In genomic region chr19:31350033-31350692, GRCh38 we compare ENCODE assay signal across 8 cellular contexts. TPM values are rescaled to one million over a fixed set of nuclear protein-coding genes. Genes with fewer than 3 reads are reported as not detected.
DNase-seq lines count a peak whose midpoint lies in the region; ATAC-seq and TF ChIP-seq lines count a peak whose summit lies in the region.

No MANE protein-coding gene starts in this region.

- peak overlapping the region; percentile 71 for H3K9ac ChIP-seq in DND-41 (ENCODE audit: low read depth, low read length)
- H3K9ac ChIP-seq in trophoblast cell (ENCODE audit: low read length) = peak overlapping the region; percentile 45

- peak overlapping the region; percentile 42 for H3K14ac ChIP-seq in trophoblast cell (ENCODE audit: low read length)

- no peak overlapping the region for H2BK12ac ChIP-seq in trophoblast cell (ENCODE audit: low read length)

- H3K9me3 ChIP-seq in DND-41 (ENCODE audit: insufficient read depth, low read length, severe bottlenecking) (no peaks in the 10 kb centered on the region), gastroesophageal sphincter (no peaks in the 10 kb centered on the region), trophoblast cell (ENCODE audit: insufficient read depth, low read depth, low read length) (peaks cover 5% of the 10 kb centered on the region)

- H3K4me3 ChIP-seq in DND-41 (ENCODE audit: low read depth in 1 of 2, low read length in 2 of 2) = peak overlapping the region; percentile 20 to 50; a peak in 3 of 4 replicates
- H3K4me3 ChIP-seq in gastroesophageal sphincter = peak overlapping the region; percentile 80 to 99
- H3K4me3 ChIP-seq in trophoblast cell (ENCODE audit: low read depth, low read length) = peak overlapping the region; percentile 85

- H3K23ac ChIP-seq in trophoblast cell (ENCODE audit: low read length) = no peak overlapping the region

- no peak overlapping the region for H2AK5ac ChIP-seq in trophoblast cell (ENCODE audit: low read length)

- no peak for TF ChIP-seq POLR2A in gastroesophageal sphincter (IDR thresholded peaks at IDR 0.05)

- peak overlapping the region; percentile 71 for H3K4ac ChIP-seq in trophoblast cell (ENCODE audit: low read depth, low read length)

- H3K18ac ChIP-seq in trophoblast cell (ENCODE audit: low read length) = peak overlapping the region; percentile 68

- peaks cover 26% of the 10 kb centered on the region for H3K4me1 ChIP-seq in DND-41 (ENCODE audit: insufficient read depth, low read length)
- peaks cover 0 to 61% (median 18%) of the 10 kb centered on the region in 3 donors for H3K4me1 ChIP-seq in gastroesophageal sphincter
- peaks cover 20 to 36% of the 10 kb centered on the region in 2 experiments for H3K4me1 ChIP-seq in trophoblast cell (ENCODE audit: control insufficient read depth in 1 of 2, insufficient read depth in 2 of 2, low read length in 2 of 2)

- peak overlapping the region; percentile 76 for H4K12ac ChIP-seq in trophoblast cell (ENCODE audit: low read depth, low read length)

- H2AFZ ChIP-seq in DND-41 (ENCODE audit: low read depth, low read length) (no peak overlapping the region; the same call in 1 of the 2 replicates), trophoblast cell (ENCODE audit: insufficient read depth, low read length, poor library complexity) (peak overlapping the region; percentile 71)

- H4K20me1 ChIP-seq in DND-41 (ENCODE audit: insufficient read depth, low read length) = peaks cover 13% of the 10 kb centered on the region; the same call in 1 of the 2 replicates

- peak overlapping the region; percentile 66 for H2BK5ac ChIP-seq in trophoblast cell (ENCODE audit: low read depth, low read length, poor library complexity)

- H3K27me3 ChIP-seq in DND-41 (ENCODE audit: insufficient read depth, low read length, poor library complexity) (peaks cover 1% of the 10 kb centered on the region), gastroesophageal sphincter (no peaks in the 10 kb centered on the region), trophoblast cell (ENCODE audit: insufficient read depth, low read length) (peaks cover 27% of the 10 kb centered on the region)

- H3K79me1 ChIP-seq in trophoblast cell (ENCODE audit: low read length) = peaks cover 13% of the 10 kb centered on the region

- WGBS in gastroesophageal sphincter (ENCODE audit: low coverage in 1 of 2), 2 donors = no CpG with 5 or more reads among the region's 61 CpGs
- no CpG with 5 or more reads among the region's 61 CpGs for WGBS in trophoblast cell (ENCODE audit: extremely low coverage, insufficient coverage, insufficient read length)

- peak overlapping the region; percentile 49 for H2BK120ac ChIP-seq in trophoblast cell (ENCODE audit: insufficient read depth, low read length, poor library complexity)

- H3K4me2 ChIP-seq in DND-41 (ENCODE audit: insufficient read depth, low read length) (peak overlapping the region; percentile 69), trophoblast cell (ENCODE audit: low read length) (peak overlapping the region; percentile 99)

- H4K8ac ChIP-seq in trophoblast cell (ENCODE audit: low read depth, low read length) = peak overlapping the region; percentile 67

- no peak for TF ChIP-seq CTCF in DND-41 (IDR thresholded peaks at IDR 0.05; ENCODE audit: borderline replicate concordance, extremely low read depth, low read length, poor library complexity, severe bottlenecking)
- TF ChIP-seq CTCF in gastroesophageal sphincter (IDR thresholded peaks at IDR 0.05) = no peak

- TF ChIP-seq EP300 in gastroesophageal sphincter (IDR thresholded peaks at IDR 0.05) = no peak

- peak; percentile 44 for DNase-seq in DND-41
- DNase-seq in trophoblast cell = no peak
- DNase-seq in KG1 (lab: John Stamatoyannopoulos, UW) = no peak
- DNase-seq in activated effector memory CD4-positive, alpha-beta T cell treated with anti-CD3 and anti-CD28 coated beads, Interleukin-2, amount 50 U/mL, for 16 hours = no peak

- ATAC-seq in DND-41 (ENCODE audit: insufficient read depth, low read depth) = peak; percentile 27
- ATAC-seq in SK-N-SH treated with all-trans-retinoic acid at 6 μM for 48 hours = 0 out of 3 replicates have a peak, but pooled peaks have one; percentile 13
- ATAC-seq in gastroesophageal sphincter = peak; percentile 31
- ATAC-seq in GM21360 (IDR thresholded peaks at IDR 0.05; ENCODE audit: unreplicated experiment) = no peak
- no peak for ATAC-seq in HG03039 (IDR thresholded peaks at IDR 0.05; ENCODE audit: unreplicated experiment)

- H3K79me2 ChIP-seq in DND-41 (ENCODE audit: insufficient read depth, low read length) (peaks cover 21% of the 10 kb centered on the region), trophoblast cell (ENCODE audit: control insufficient read depth, insufficient read depth, low read length, poor library complexity) (no peaks in the 10 kb centered on the region)

- peak overlapping the region; percentile 94 for H4K91ac ChIP-seq in trophoblast cell (ENCODE audit: low read depth, low read length)

- H3K36me3 ChIP-seq in DND-41 (ENCODE audit: insufficient read depth, low read length) = no peaks in the 10 kb centered on the region
- H3K36me3 ChIP-seq in gastroesophageal sphincter = no peaks in the 10 kb centered on the region
- H3K36me3 ChIP-seq in trophoblast cell (ENCODE audit: control insufficient read depth in 1 of 2, insufficient read depth in 2 of 2, low read length in 2 of 2) = no peaks in the 10 kb centered on the region

- H3K27ac ChIP-seq in DND-41 (ENCODE audit: low read length) (no peak overlapping the region), gastroesophageal sphincter (peak overlapping the region; percentile 90 to 99 (median 98)), trophoblast cell (ENCODE audit: low read depth, low read length) (peak overlapping the region; percentile 72)

TF ChIP-seq in SK-N-SH treated with all-trans-retinoic acid at 6 μM for 48 hours, 23 proteins besides CTCF, POLR2A, EP300 and RAD21:
- TF ChIP-seq GLIS3 (CRISPR knock-in tag; IDR thresholded peaks at IDR 0.05) (no peak), ZFP3 (CRISPR knock-in tag; IDR thresholded peaks at IDR 0.05) (no peak), RARB (CRISPR knock-in tag; IDR thresholded peaks at IDR 0.05) (no peak), ESRRG (CRISPR knock-in tag; IDR thresholded peaks at IDR 0.05) (no peak), CSDC2 (CRISPR knock-in tag; IDR thresholded peaks at IDR 0.05) (no peak), POU6F1 (CRISPR knock-in tag; IDR thresholded peaks at IDR 0.05; ENCODE audit: borderline replicate concordance, low read depth) (no peak), ZC3H10 (CRISPR knock-in tag; IDR thresholded peaks at IDR 0.05) (no peak), BACH2 (CRISPR knock-in tag; IDR thresholded peaks at IDR 0.05; ENCODE audit: borderline replicate concordance) (no peak), ISL1 (CRISPR knock-in tag; IDR thresholded peaks at IDR 0.05) (no peak)

RNA-seq across cellular contexts. Expression of gene TSHZ3, which starts 0.9 kb away (rescaled TPM):
- total RNA-seq in gastroesophageal sphincter = 10 to 100 TPM; 15.6 to 40.2 (median 31.1) TPM
- 3.6 and 3.7 TPM in 2 replicates for polyA plus RNA-seq in trophoblast cell (2013)

Comparison
In these comparisons a context has a peak if more than half of its experiments do, and no peak if none do; other contexts are left out.
1. ATAC-seq: peak in DND-41 (single experiment), SK-N-SH treated with all-trans-retinoic acid at 6 μM for 48 hours (single experiment) and gastroesophageal sphincter (single experiment); none in GM21360 (single experiment) and HG03039 (single experiment).
2. H3K4me3 ChIP-seq: peak in every context shown above with its lines; median percentile 90 in gastroesophageal sphincter; 85 in trophoblast cell; 35 in DND-41.